8 cellular contexts compared by ENCODE assay signal in genomic region chr6:78910611-78911134, GRCh38. TPM values are rescaled to one million over a fixed set of nuclear protein-coding genes. Genes with fewer than 3 reads are reported as not detected.
DNase-seq lines count a peak whose midpoint lies in the region; ATAC-seq and TF ChIP-seq lines count a peak whose summit lies in the region.

No MANE protein-coding gene starts in this region.

- POLR2A ChIA-PET in WTC11 (lab: Charles Lee): no interaction called here

- peaks cover 3% of the 10 kb centered on the region; the same call in 1 of the 2 replicates for H3K9me2 ChIP-seq in GM23338 (ENCODE audit: insufficient read depth)

- H3K36me3 Mint-ChIP-seq in GM23338 (ENCODE audit: low read depth): no peaks in the 10 kb centered on the region
- H3K36me3 Mint-ChIP-seq in WTC11: no peaks in the 10 kb centered on the region

- H3K27me3 Mint-ChIP-seq in GM23338 (ENCODE audit: insufficient read depth, low read depth, poor library complexity) (peaks cover 4% of the 10 kb centered on the region), WTC11 (ENCODE audit: low read depth) (peaks cover 29% of the 10 kb centered on the region)

- H3K4me3 Mint-ChIP-seq in GM23338 (peak overlapping the region; percentile 72), WTC11 (peak overlapping the region; percentile 73)

- H3K9me3 Mint-ChIP-seq in GM23338: no peaks in the 10 kb centered on the region
- H3K9me3 Mint-ChIP-seq in WTC11: 0 out of 2 replicates have a peak, but pooled peaks cover 1% of the 10 kb centered on the region

- H3F3A ChIP-seq in GM23338 (replicated peaks; ENCODE audit: low read depth): 0 out of 2 replicates have a peak, but pooled peaks cover 4% of the 10 kb centered on the region

- in situ Hi-C loops in GM13977 (cut with MboI; ENCODE audit: low pct_unique_long_range_greater_than_20kb, low sequenced_read_pairs, unreplicated experiment): no loop called here

- H3K9me3 ChIP-seq in parathyroid adenoma (ENCODE audit: control insufficient read depth, low read length): no peaks in the 10 kb centered on the region

- H2AFZ ChIP-seq in GM23338 (peak overlapping the region; percentile 95), parathyroid adenoma (peak overlapping the region; percentile 85)

- H3K79me2 ChIP-seq in GM23338 (replicated peaks; ENCODE audit: insufficient read depth) (no peaks in the 10 kb centered on the region), parathyroid adenoma (no peaks in the 10 kb centered on the region)

- no peaks in the 10 kb centered on the region for H3K36me3 ChIP-seq in GM23338 (ENCODE audit: insufficient read depth)
- no peaks in the 10 kb centered on the region for H3K36me3 ChIP-seq in parathyroid adenoma (ENCODE audit: control insufficient read depth, insufficient read depth, low read length)

- H3K4me3 ChIP-seq in GM23338 (peak overlapping the region; percentile 68), parathyroid adenoma (ENCODE audit: low read depth, low read length) (no peak overlapping the region)

- H3K27ac ChIP-seq in GM23338 (ENCODE audit: low read depth): no peak overlapping the region
- H3K27ac ChIP-seq in parathyroid adenoma: no peak overlapping the region

- H3K4me1 ChIP-seq in GM23338 (ENCODE audit: insufficient read depth) (peaks cover 4% of the 10 kb centered on the region; the same call in 1 of the 2 replicates), parathyroid adenoma (peaks cover 3% of the 10 kb centered on the region)

- H3K9ac ChIP-seq in parathyroid adenoma: no peak overlapping the region

- DNase-seq in GM13977 (ENCODE audit: low spot score) (peak; percentile 31), GM23338 (ENCODE audit: low spot score) (peak; percentile 84), WTC11 (ENCODE audit: low spot score) (peak; percentile 76), head of caudate nucleus (peak in 38 of 42 donors; percentile 12 to 73 (median 46)), SK-N-DZ (ENCODE audit: low spot score) (no peak), H4 (ENCODE audit: low spot score) (no peak), pons (ENCODE audit: low spot score) (no peak)

- ATAC-seq in GM23338: peak; percentile 98
- peak; percentile 97 for ATAC-seq in WTC11

- H3K4me1 Mint-ChIP-seq in GM23338: peaks cover 12% of the 10 kb centered on the region
- H3K4me1 Mint-ChIP-seq in WTC11: peaks cover 15% of the 10 kb centered on the region

- intact Hi-C loops in head of caudate nucleus (cut with DNase I): no loop called here

- no peaks in the 10 kb centered on the region for H4K20me1 ChIP-seq in GM23338 (replicated peaks; ENCODE audit: insufficient read depth)

- H3K27me3 ChIP-seq in GM23338 (ENCODE audit: insufficient read depth) (peaks cover 18% of the 10 kb centered on the region), parathyroid adenoma (ENCODE audit: control insufficient read depth, insufficient read depth, low read length) (no peaks in the 10 kb centered on the region)

- CTCF ChIA-PET in WTC11 (lab: Charles Lee): no interaction called here

- H3K27ac Mint-ChIP-seq in GM23338: no peak overlapping the region
- H3K27ac Mint-ChIP-seq in WTC11: no peak overlapping the region

- TF ChIP-seq CTCF in GM13977 (IDR thresholded peaks at IDR 0.05; ENCODE audit: extremely low read depth, insufficient read depth, missing control alignments): no peak
- TF ChIP-seq CTCF in GM23338 (conservative IDR thresholded peaks at IDR 0.05; ENCODE audit: low read depth in 2 of 2): peak in 1 of 2 experiments; percentile 26; a peak in 1 of 4 replicates
- no peak for TF ChIP-seq CTCF in WTC11 (IDR thresholded peaks at IDR 0.05)
- no peak for TF ChIP-seq CTCF in parathyroid adenoma (IDR thresholded peaks at IDR 0.05)

- H3K4me2 ChIP-seq in GM23338: peak overlapping the region; percentile 75
- H3K4me2 ChIP-seq in parathyroid adenoma (ENCODE audit: low read length): peak overlapping the region; percentile 50

TF ChIP-seq in GM23338, 12 proteins besides CTCF, POLR2A, EP300 and RAD21 (continues in another document):
- TF ChIP-seq ZNF114 (CRISPR knock-in tag; IDR thresholded peaks at IDR 0.05): no peak
- no peak for TF ChIP-seq ZNF331 (CRISPR knock-in tag; IDR thresholded peaks at IDR 0.05; ENCODE audit: low read depth)
- no peak for TF ChIP-seq STAT1 (IDR thresholded peaks at IDR 0.05; ENCODE audit: unreplicated experiment)
- no peak for TF ChIP-seq REST (IDR thresholded peaks at IDR 0.05; ENCODE audit: unreplicated experiment)
- TF ChIP-seq EZH2phosphoT487 (IDR thresholded peaks at IDR 0.05; ENCODE audit: unreplicated experiment): no peak
- no peak for TF ChIP-seq CREB1 (CRISPR knock-in tag; IDR thresholded peaks at IDR 0.05; ENCODE audit: low read depth)

TF ChIP-seq in WTC11, 78 proteins besides CTCF, POLR2A, EP300 and RAD21 (continues in another document):
- TF ChIP-seq ARID4B (CRISPR knock-in tag; IDR thresholded peaks at IDR 0.05; ENCODE audit: borderline replicate concordance) (no peak), SMAD3 (CRISPR knock-in tag; IDR thresholded peaks at IDR 0.05; ENCODE audit: borderline replicate concordance) (no peak), ZNF219 (CRISPR knock-in tag; IDR thresholded peaks at IDR 0.05; ENCODE audit: borderline replicate concordance) (no peak), HMGXB4 (CRISPR knock-in tag; IDR thresholded peaks at IDR 0.05) (peak; percentile 53; the same call in 1 of the 2 replicates), IRF2 (CRISPR knock-in tag; IDR thresholded peaks at IDR 0.05; ENCODE audit: borderline replicate concordance, low read depth) (no peak), KAT7 (CRISPR knock-in tag; IDR thresholded peaks at IDR 0.05; ENCODE audit: borderline replicate concordance) (no peak; the same call in 1 of the 2 replicates), ZNF423 (CRISPR knock-in tag; IDR thresholded peaks at IDR 0.05) (peak; percentile 35; the same call in 1 of the 2 replicates), ZNF425 (CRISPR knock-in tag; conservative IDR thresholded peaks at IDR 0.05) (no peak)

RNA-seq across cellular contexts. Expression of gene IRAK1BP1, which starts 43.3 kb away (rescaled TPM):
- 9.2 and 12.8 TPM in 2 replicates for total RNA-seq in GM23338 (2014; rRNA removed; shearing (Covaris generic))
- 11.7 and 13.5 TPM in 2 replicates for polyA plus RNA-seq in GM23338 (2016; fragmentation: Nextera tagmentation; extraction: Ambion mirVana)
- total RNA-seq in WTC11 (2021): 6.0 to 7.1 TPM (median 6.1 TPM) in 3 replicates
- polyA plus RNA-seq in SK-N-DZ (2014; cell fraction: cytosol; rRNA removed): 8.6 and 9.1 TPM in 2 replicates
- 10.9 and 11.7 TPM in 2 replicates for polyA plus RNA-seq in SK-N-DZ (2014; cell fraction: nucleus; rRNA removed)
- total RNA-seq in H4 (2014; rRNA removed; shearing (Covaris generic)): 1.2 and 2.0 TPM in 2 replicates

Comparison
In these comparisons a context has a peak if more than half of its experiments do, and no peak if none do; other contexts are left out.
1. DNase-seq: peak in GM13977 (single experiment), GM23338 (single experiment), WTC11 (single experiment) and head of caudate nucleus (38 of 42); none in SK-N-DZ (single experiment), H4 (single experiment) and pons (single experiment).